ENCODE assay signal across 17 cellular contexts in the genomic region with DNA sequence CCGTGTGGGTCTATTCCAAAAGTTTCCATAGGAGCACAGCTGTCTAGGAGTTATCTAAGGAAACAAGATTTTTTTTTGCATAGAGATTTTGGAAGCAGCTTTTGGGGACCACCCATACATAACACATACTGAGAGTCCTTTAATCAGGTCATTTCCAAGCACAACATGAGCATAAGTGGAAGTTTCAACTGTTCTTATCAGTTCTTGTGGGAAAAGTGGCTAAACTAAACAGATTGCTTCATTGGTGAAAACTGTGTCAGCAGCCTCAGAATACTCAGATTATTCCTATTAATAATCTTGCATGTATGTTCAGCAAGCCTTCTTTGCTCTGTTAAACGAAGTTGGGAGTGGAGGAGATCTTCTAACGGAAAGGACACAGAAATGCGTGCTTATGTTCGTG.
A peak's percentile ranks its signal among the peaks of the same experiment; 100 is the strongest.
DNase-seq lines count a peak whose midpoint lies in the region; ATAC-seq and TF ChIP-seq lines count a peak whose summit lies in the region.
"Had no signal": no experiment of that assay in that cellular context is flagged by ENCODE, and none has a peak within 500 bp of the region (broad histone marks: within the 10 kb centered on the region; RNA-seq: fewer than 3 reads in every experiment).

No MANE protein-coding gene starts in this region.

- H3K9me3 ChIP-seq in smooth muscle cell (replicated peaks; ENCODE audit: low read depth), result no peaks in the 10 kb centered on the region
- H3K9me3 ChIP-seq: BE2C, Peyer's patch had no signal

- no peak overlapping the region for H3K27ac ChIP-seq in GM23338 (ENCODE audit: low read depth)
- H3K27ac ChIP-seq in smooth muscle cell (ENCODE audit: low read depth), result no peak overlapping the region
- H3K27ac ChIP-seq: Peyer's patch had no signal

- H3K9ac ChIP-seq in smooth muscle cell (ENCODE audit: low read depth), result no peak overlapping the region

- no peak for ATAC-seq in GM23338
- ATAC-seq: HCT116 had no signal

- H3K36me3 Mint-ChIP-seq in GM23338 (ENCODE audit: low read depth) (no peaks in the 10 kb centered on the region), glutamatergic neuron (ENCODE audit: unreplicated experiment) (peaks cover 8% of the 10 kb centered on the region)
- H3K36me3 Mint-ChIP-seq: CD4-positive, CD25-positive, alpha-beta regulatory T cell had no signal

- H3K27me3 ChIP-seq in GM23338 (ENCODE audit: insufficient read depth) (no peaks in the 10 kb centered on the region), smooth muscle cell (ENCODE audit: low read depth) (no peaks in the 10 kb centered on the region)
- H3K27me3 ChIP-seq: Peyer's patch had no signal

- H3K4me1 ChIP-seq in GM23338 (ENCODE audit: insufficient read depth) (no peaks in the 10 kb centered on the region), smooth muscle cell (ENCODE audit: low read depth) (peaks cover 3% of the 10 kb centered on the region)
- H3K4me1 ChIP-seq: BE2C, Peyer's patch had no signal

- H3K36me3 ChIP-seq in GM23338 (ENCODE audit: insufficient read depth) (no peaks in the 10 kb centered on the region), smooth muscle cell (ENCODE audit: low read depth) (no peaks in the 10 kb centered on the region)
- H3K36me3 ChIP-seq: BE2C, Peyer's patch had no signal

- 0 out of 2 replicates have a peak, but pooled peaks cover 6% of the 10 kb centered on the region for H3K9me2 ChIP-seq in GM23338 (ENCODE audit: insufficient read depth)

- peaks cover 3% of the 10 kb centered on the region; the same call in 2 of the 3 replicates for H3K9me3 Mint-ChIP-seq in GM23338
- H3K9me3 Mint-ChIP-seq in glutamatergic neuron (ENCODE audit: unreplicated experiment), result peaks cover 10% of the 10 kb centered on the region

- H3K4me3 ChIP-seq in GM23338 (no peak overlapping the region), smooth muscle cell (no peak overlapping the region)
- H3K4me3 ChIP-seq: Peyer's patch had no signal

- H3K27ac Mint-ChIP-seq in GM23338, result no peak overlapping the region
- peak overlapping the region; percentile 97 for H3K27ac Mint-ChIP-seq in glutamatergic neuron (ENCODE audit: unreplicated experiment)
- H3K27ac Mint-ChIP-seq: CD4-positive, CD25-positive, alpha-beta regulatory T cell had no signal

- H3K79me2 ChIP-seq in GM23338 (replicated peaks; ENCODE audit: insufficient read depth) (no peaks in the 10 kb centered on the region), smooth muscle cell (ENCODE audit: low read depth) (no peaks in the 10 kb centered on the region)

- no peak for DNase-seq in GM23338 (ENCODE audit: low spot score)
- peak; percentile 77 for DNase-seq in amniotic epithelial cell (ENCODE audit: low read depth)
- no peak for DNase-seq in glutamatergic neuron
- no peak for DNase-seq in smooth muscle cell (lab: John Stamatoyannopoulos, UW; ENCODE audit: unreplicated experiment)
- DNase-seq in globus pallidus (ENCODE audit: low spot score), result no peak
- no peak for DNase-seq in HT-29 (ENCODE audit: low spot score)
- no peak for DNase-seq in AML-193 (lab: John Stamatoyannopoulos, UW)
- DNase-seq: CD4-positive, CD25-positive, alpha-beta regulatory T cell; COR-L47; DND-41; MM.1S; NCI-H1092 treated with DMSO at 0.1 percent for 48 hours; NCI-H2029 treated with DMSO at 0.1 percent for 48 hours; NCI-H526; Peyer's patch had no signal

- WGBS in smooth muscle cell (ENCODE audit: low lambda C conversion rate), result 57% methylated on average over 5 of the region's 5 CpGs

- no peak overlapping the region for H3K4me2 ChIP-seq in GM23338
- peak overlapping the region; percentile 70 for H3K4me2 ChIP-seq in smooth muscle cell

- H3K27me3 Mint-ChIP-seq in GM23338 (ENCODE audit: insufficient read depth, low read depth, poor library complexity), result no peaks in the 10 kb centered on the region
- H3K27me3 Mint-ChIP-seq in glutamatergic neuron (ENCODE audit: unreplicated experiment), result peaks cover 3% of the 10 kb centered on the region
- H3K27me3 Mint-ChIP-seq: CD4-positive, CD25-positive, alpha-beta regulatory T cell had no signal

- peak overlapping the region; percentile 74 for H2AFZ ChIP-seq in GM23338
- no peak overlapping the region for H2AFZ ChIP-seq in smooth muscle cell (ENCODE audit: low read depth)

- H3K4me1 Mint-ChIP-seq in GM23338, result no peaks in the 10 kb centered on the region
- H3K4me1 Mint-ChIP-seq in glutamatergic neuron (ENCODE audit: low read depth, unreplicated experiment), result peaks cover 22% of the 10 kb centered on the region
- H3K4me1 Mint-ChIP-seq: CD4-positive, CD25-positive, alpha-beta regulatory T cell had no signal

- TF ChIP-seq CTCF in GM23338 (conservative IDR thresholded peaks at IDR 0.05; ENCODE audit: low read depth in 2 of 2) (no peak), glutamatergic neuron (IDR thresholded peaks at IDR 0.05; ENCODE audit: partially characterized antibody, unreplicated experiment) (no peak), smooth muscle cell (IDR thresholded peaks at IDR 0.05; ENCODE audit: borderline replicate concordance, insufficient read depth, poor library complexity, severe bottlenecking) (no peak)

- H4K20me1 ChIP-seq in GM23338 (replicated peaks; ENCODE audit: insufficient read depth) (no peaks in the 10 kb centered on the region), smooth muscle cell (ENCODE audit: low read depth) (no peaks in the 10 kb centered on the region)

- H3K4me3 Mint-ChIP-seq in GM23338, result no peak overlapping the region
- peak overlapping the region; percentile 34 for H3K4me3 Mint-ChIP-seq in glutamatergic neuron (ENCODE audit: unreplicated experiment)
- H3K4me3 Mint-ChIP-seq: CD4-positive, CD25-positive, alpha-beta regulatory T cell had no signal

- H3F3A ChIP-seq in GM23338 (replicated peaks; ENCODE audit: low read depth) (no peaks in the 10 kb centered on the region), smooth muscle cell (ENCODE audit: low read depth) (no peaks in the 10 kb centered on the region)

TF ChIP-seq in GM23338, 12 proteins besides CTCF, POLR2A, EP300 and RAD21 (continues in another document):
- TF ChIP-seq EZH2phosphoT487 (IDR thresholded peaks at IDR 0.05; ENCODE audit: unreplicated experiment) (no peak), STAT1 (IDR thresholded peaks at IDR 0.05; ENCODE audit: unreplicated experiment) (no peak), JUNB (IDR thresholded peaks at IDR 0.05; ENCODE audit: unreplicated experiment) (no peak), ZNF114 (CRISPR knock-in tag; IDR thresholded peaks at IDR 0.05) (no peak), NANOG (IDR thresholded peaks at IDR 0.05; ENCODE audit: borderline replicate concordance) (no peak), CREB1 (CRISPR knock-in tag; IDR thresholded peaks at IDR 0.05; ENCODE audit: low read depth) (no peak), EZH2 (IDR thresholded peaks at IDR 0.05; ENCODE audit: low read depth, unreplicated experiment) (no peak), ZNF331 (CRISPR knock-in tag; IDR thresholded peaks at IDR 0.05; ENCODE audit: low read depth) (no peak), POLR2AphosphoS5 (IDR thresholded peaks at IDR 0.05; ENCODE audit: low read depth) (no peak)
- TF ChIP-seq, protein P1, sequence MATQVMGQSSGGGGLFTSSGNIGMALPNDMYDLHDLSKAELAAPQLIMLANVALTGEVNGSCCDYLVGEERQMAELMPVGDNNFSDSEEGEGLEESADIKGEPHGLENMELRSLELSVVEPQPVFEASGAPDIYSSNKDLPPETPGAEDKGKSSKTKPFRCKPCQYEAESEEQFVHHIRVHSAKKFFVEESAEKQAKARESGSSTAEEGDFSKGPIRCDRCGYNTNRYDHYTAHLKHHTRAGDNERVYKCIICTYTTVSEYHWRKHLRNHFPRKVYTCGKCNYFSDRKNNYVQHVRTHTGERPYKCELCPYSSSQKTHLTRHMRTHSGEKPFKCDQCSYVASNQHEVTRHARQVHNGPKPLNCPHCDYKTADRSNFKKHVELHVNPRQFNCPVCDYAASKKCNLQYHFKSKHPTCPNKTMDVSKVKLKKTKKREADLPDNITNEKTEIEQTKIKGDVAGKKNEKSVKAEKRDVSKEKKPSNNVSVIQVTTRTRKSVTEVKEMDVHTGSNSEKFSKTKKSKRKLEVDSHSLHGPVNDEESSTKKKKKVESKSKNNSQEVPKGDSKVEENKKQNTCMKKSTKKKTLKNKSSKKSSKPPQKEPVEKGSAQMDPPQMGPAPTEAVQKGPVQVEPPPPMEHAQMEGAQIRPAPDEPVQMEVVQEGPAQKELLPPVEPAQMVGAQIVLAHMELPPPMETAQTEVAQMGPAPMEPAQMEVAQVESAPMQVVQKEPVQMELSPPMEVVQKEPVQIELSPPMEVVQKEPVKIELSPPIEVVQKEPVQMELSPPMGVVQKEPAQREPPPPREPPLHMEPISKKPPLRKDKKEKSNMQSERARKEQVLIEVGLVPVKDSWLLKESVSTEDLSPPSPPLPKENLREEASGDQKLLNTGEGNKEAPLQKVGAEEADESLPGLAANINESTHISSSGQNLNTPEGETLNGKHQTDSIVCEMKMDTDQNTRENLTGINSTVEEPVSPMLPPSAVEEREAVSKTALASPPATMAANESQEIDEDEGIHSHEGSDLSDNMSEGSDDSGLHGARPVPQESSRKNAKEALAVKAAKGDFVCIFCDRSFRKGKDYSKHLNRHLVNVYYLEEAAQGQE (IDR thresholded peaks at IDR 0.05; ENCODE audit: unreplicated experiment), result no peak
- TF ChIP-seq, protein P2, sequence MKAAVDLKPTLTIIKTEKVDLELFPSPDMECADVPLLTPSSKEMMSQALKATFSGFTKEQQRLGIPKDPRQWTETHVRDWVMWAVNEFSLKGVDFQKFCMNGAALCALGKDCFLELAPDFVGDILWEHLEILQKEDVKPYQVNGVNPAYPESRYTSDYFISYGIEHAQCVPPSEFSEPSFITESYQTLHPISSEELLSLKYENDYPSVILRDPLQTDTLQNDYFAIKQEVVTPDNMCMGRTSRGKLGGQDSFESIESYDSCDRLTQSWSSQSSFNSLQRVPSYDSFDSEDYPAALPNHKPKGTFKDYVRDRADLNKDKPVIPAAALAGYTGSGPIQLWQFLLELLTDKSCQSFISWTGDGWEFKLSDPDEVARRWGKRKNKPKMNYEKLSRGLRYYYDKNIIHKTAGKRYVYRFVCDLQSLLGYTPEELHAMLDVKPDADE (IDR thresholded peaks at IDR 0.05), result no peak
